In the genomic region with DNA sequence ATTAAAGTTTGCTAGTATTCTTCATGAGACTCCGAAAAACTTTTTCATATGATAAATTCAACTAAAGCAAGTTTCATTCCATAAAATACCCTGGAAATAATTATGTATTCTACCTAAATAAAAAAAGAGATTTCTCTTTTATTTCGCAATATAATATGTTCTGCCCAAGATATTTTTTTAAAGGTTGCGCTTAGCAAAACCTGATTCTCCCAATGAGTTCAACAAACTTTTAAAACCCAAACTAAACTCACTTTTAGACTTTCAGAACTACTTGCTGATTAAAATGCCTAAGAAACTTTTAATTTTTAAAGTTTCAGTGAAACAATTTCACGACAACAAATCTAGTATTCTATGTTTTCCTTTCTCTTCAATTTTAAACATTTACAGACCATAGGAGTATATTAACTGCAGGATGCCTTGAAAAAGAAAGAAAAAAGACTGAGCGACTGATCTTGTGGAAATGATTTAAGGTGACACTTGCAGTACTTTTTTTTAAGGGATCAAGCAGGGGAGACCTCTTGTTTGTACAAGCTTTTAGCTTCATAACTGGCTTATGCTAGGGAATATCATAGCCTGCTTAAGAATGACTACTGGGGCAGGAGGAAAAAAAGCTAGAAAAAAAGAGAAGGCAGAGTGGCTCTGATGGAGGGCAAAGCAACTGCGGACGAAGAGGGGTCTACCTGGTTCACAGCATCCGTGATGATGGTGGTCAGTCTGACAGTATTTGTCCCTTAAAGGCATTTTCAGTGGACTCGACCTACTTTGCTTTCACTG, we compare ENCODE assay signal across 8 cellular contexts. TPM values are rescaled to one million over a fixed set of nuclear protein-coding genes. Genes with fewer than 3 reads are reported as not detected.
DNase-seq lines count a peak whose midpoint lies in the region; ATAC-seq, FAIRE-seq and TF ChIP-seq lines count a peak whose summit lies in the region.

No MANE protein-coding gene starts in this region.

- H3K9me2 ChIP-seq in OCI-LY7 (ENCODE audit: insufficient read depth, low read length), result no peaks in the 10 kb centered on the region

- peak overlapping the region; percentile 92 for H3K27ac Mint-ChIP-seq in Calu3 (ENCODE audit: unreplicated experiment)

- no peak for FAIRE-seq in D721Med (lab: Jason Lieb, UNC)

- H4K20me1 ChIP-seq in OCI-LY7 (ENCODE audit: insufficient read depth, low read length), result peaks cover 34% of the 10 kb centered on the region
- peaks cover 16% of the 10 kb centered on the region for H4K20me1 ChIP-seq in osteoblast (ENCODE audit: insufficient read depth, low read length)

- H2AFZ ChIP-seq in OCI-LY7 (ENCODE audit: low read length) (peak overlapping the region; percentile 37; the same call in 1 of the 2 replicates), osteoblast (ENCODE audit: low read length) (peak overlapping the region; percentile 69)

- H3K36me3 ChIP-seq in OCI-LY7 (ENCODE audit: insufficient read depth, low read length), result peaks cover 52% of the 10 kb centered on the region
- H3K36me3 ChIP-seq in osteoblast (ENCODE audit: insufficient read depth, low read length), result peaks cover 11% of the 10 kb centered on the region

- H3K4me2 ChIP-seq in OCI-LY7 (ENCODE audit: low read length), result peak overlapping the region; percentile 98
- H3K4me2 ChIP-seq in osteoblast (ENCODE audit: insufficient read depth, low read length), result peak overlapping the region; percentile 98

- CTCF ChIA-PET in Calu3 (lab: Charles Lee), result no interaction called here
- CTCF ChIA-PET in OCI-LY7 (lab: Charles Lee; ENCODE audit: unreplicated experiment), result interaction anchor here (1.4 kb wide), 1 partner anchor 8 kb away, joined by 3 read pairs; no protein-coding TSS in a partner anchor

- peaks cover 59% of the 10 kb centered on the region for H3K79me2 ChIP-seq in OCI-LY7 (ENCODE audit: insufficient read depth, low read depth, low read length)
- peaks cover 62% of the 10 kb centered on the region for H3K79me2 ChIP-seq in osteoblast (ENCODE audit: insufficient read depth, low read length)

- peak overlapping the region; percentile 99 for H3K4me3 ChIP-seq in OCI-LY7 (ENCODE audit: low read depth, low read length, poor library complexity, severe bottlenecking)
- H3K4me3 ChIP-seq in epithelial cell of esophagus (ENCODE audit: low read length), result peak overlapping the region; percentile 76
- peak overlapping the region; percentile 91 for H3K4me3 ChIP-seq in osteoblast (ENCODE audit: insufficient read depth, low read length)

- peaks cover 29% of the 10 kb centered on the region for H3K4me1 Mint-ChIP-seq in Calu3 (ENCODE audit: low read depth, unreplicated experiment)

- peak overlapping the region; percentile 84 for H3K27ac ChIP-seq in OCI-LY7 (ENCODE audit: low read depth, low read length, poor library complexity, severe bottlenecking)
- H3K27ac ChIP-seq in osteoblast (ENCODE audit: low read depth, low read length), result peak overlapping the region; percentile 88

- H3K9me3 Mint-ChIP-seq in Calu3 (ENCODE audit: low read depth, unreplicated experiment), result no peaks in the 10 kb centered on the region

- no peaks in the 10 kb centered on the region for H3K27me3 Mint-ChIP-seq in Calu3 (ENCODE audit: unreplicated experiment)

- POLR2A ChIA-PET in OCI-LY7 (lab: Charles Lee), result interaction anchor here (1.2 to 3.7 kb wide), 3 partner anchors 8 to 37 kb away, joined by 3 to 17 read pairs (median 7); no protein-coding TSS in a partner anchor

- H3K4me1 ChIP-seq in OCI-LY7 (ENCODE audit: insufficient read depth, low read length, poor library complexity, severe bottlenecking) (peaks cover 42% of the 10 kb centered on the region), osteoblast (ENCODE audit: insufficient read depth, low read length) (peaks cover 21% of the 10 kb centered on the region)

- H3K9me3 ChIP-seq in OCI-LY7 (ENCODE audit: low read length) (no peaks in the 10 kb centered on the region), osteoblast (ENCODE audit: low read depth, low read length) (no peaks in the 10 kb centered on the region)

- peaks cover 50% of the 10 kb centered on the region for H3K36me3 Mint-ChIP-seq in Calu3 (ENCODE audit: insufficient read depth, unreplicated experiment)

- DNase-seq in Calu3, result no peak
- DNase-seq in OCI-LY7 (ENCODE audit: low spot score), result no peak
- DNase-seq in epithelial cell of esophagus (ENCODE audit: low read depth), result no peak
- peak; percentile 53 for DNase-seq in osteoblast (ENCODE audit: insufficient read length, low spot score, missing footprints)
- no peak for DNase-seq in D721Med (ENCODE audit: insufficient read length, low spot score)
- no peak for DNase-seq in epidermal melanocyte (ENCODE audit: insufficient read length, low spot score)
- DNase-seq in 8988T, result no peak

- BruUV-seq in Calu3 (replicated peaks; lab: Mats Ljungman, UMichigan), result TSS peak; percentile 46
- TSS peak; percentile 61 for BruUV-seq in OCI-LY7 (replicated peaks; lab: Mats Ljungman, UMichigan)

- peak overlapping the region; percentile 94 for H3K4me3 Mint-ChIP-seq in Calu3 (ENCODE audit: low read depth, unreplicated experiment)

- intact Hi-C loops in Calu3 (cut with micrococcal nuclease; ENCODE audit: unreplicated experiment), result no loop called here
- intact Hi-C loops in OCI-LY7 (cut with micrococcal nuclease; ENCODE audit: unreplicated experiment), result loop anchor here (5.0 to 10.0 kb wide), 2 partner anchors 196 to 714 kb away; partner anchors contain the start of genes ARF5 and GCC1

- TF ChIP-seq CTCF in Calu3 (IDR thresholded peaks at IDR 0.05; ENCODE audit: unreplicated experiment), result no peak
- no peak for TF ChIP-seq CTCF in OCI-LY7 (conservative IDR thresholded peaks at IDR 0.05; ENCODE audit: low read length)
- no peak for TF ChIP-seq CTCF in epithelial cell of esophagus (IDR thresholded peaks at IDR 0.05; ENCODE audit: insufficient read depth, low read depth, low read length, missing control alignments)
- no peak for TF ChIP-seq CTCF in osteoblast (IDR thresholded peaks at IDR 0.05; ENCODE audit: extremely low read depth, low read depth, low read length)
- no peak for TF ChIP-seq CTCF in D721Med (IDR thresholded peaks at IDR 0.05; ENCODE audit: insufficient read depth, missing control alignments)

- peaks cover 7% of the 10 kb centered on the region for H3K27me3 ChIP-seq in osteoblast (ENCODE audit: insufficient read depth, low read length)

- no peak for ATAC-seq in HG03439 (IDR thresholded peaks at IDR 0.05; ENCODE audit: unreplicated experiment)

RNA-seq across cellular contexts. Expression of gene ZNF800, which starts 1.5 kb away (rescaled TPM):
- total RNA-seq in Calu3 (2022), result 33.2 and 36.5 TPM in 2 replicates
- total RNA-seq in OCI-LY7 (2014; rRNA removed; shearing (Covaris generic)), result 23.8 and 23.9 TPM in 2 replicates
- total RNA-seq in OCI-LY7 (2022), result 42.2 and 44.0 TPM in 2 replicates
- 21.7 and 26.5 TPM in 2 replicates for total RNA-seq in osteoblast
